30 cellular contexts compared by ENCODE assay signal in genomic region chr3:10489746-10490483, GRCh38. TPM values are rescaled to one million over a fixed set of nuclear protein-coding genes. Genes with fewer than 3 reads are reported as not detected.
"Had no signal": no experiment of that assay in that cellular context is flagged by ENCODE, and none has a peak within 500 bp of the region (broad histone marks: within the 10 kb centered on the region; RNA-seq: fewer than 3 reads in every experiment).

No MANE protein-coding gene starts in this region.

- H3K4me3 ChIP-seq: dorsolateral prefrontal cortex, gastrocnemius medialis, heart left ventricle, hepatocyte, mucosa of descending colon, ovary, psoas muscle, skin epidermis, testis, tibial artery had no signal

- H3K4me2 ChIP-seq: hepatocyte had no signal

- ATAC-seq: esophagus mucosa; gastrocnemius medialis; heart left ventricle; mucosa of descending colon; psoas muscle; right cardiac atrium; stimulated activated naive B cell treated with anti-CD40 and anti-IgM and Interleukin-4, amounts not matched to agents 10 μg/mL and 1 μg/mL and 100 μg/mL, for 72 hours had no signal

- H3K36me3 ChIP-seq: gastrocnemius medialis, heart left ventricle, ovary, tibial artery had no signal

- H3K27ac ChIP-seq: epithelial cell of prostate, gastrocnemius medialis, heart left ventricle, hepatocyte, ovary, psoas muscle, skin epidermis, testis, tibial artery had no signal

- H3K4me3 Mint-ChIP-seq: endodermal cell; mesothelial cell of epicardium; naive B cell; natural killer cell treated with Interleukin-12 subunit alpha and Interleukin-12 subunit beta and Interleukin-15 and Interleukin-18, amount 100 ng/mL, for 72 hours; neural crest cell; stimulated activated naive B cell treated with anti-CD40 and anti-IgM and Interleukin-4, amounts not matched to agents 10 μg/mL and 1 μg/mL and 100 μg/mL, for 72 hours; type B pancreatic cell had no signal

- H3K36me3 Mint-ChIP-seq: mesothelial cell of epicardium; natural killer cell treated with Interleukin-12 subunit alpha and Interleukin-12 subunit beta and Interleukin-15 and Interleukin-18, amount 100 ng/mL, for 72 hours; stimulated activated naive B cell treated with anti-CD40 and anti-IgM and Interleukin-4, amounts not matched to agents 10 μg/mL and 1 μg/mL and 100 μg/mL, for 72 hours; type B pancreatic cell had no signal

- H3K79me2 ChIP-seq: hepatocyte had no signal

- H3K9me3 ChIP-seq: gastrocnemius medialis, heart left ventricle, mucosa of descending colon, ovary, psoas muscle, testis, tibial artery had no signal

- DNase-seq: cerebellar nuclear complex; dorsolateral prefrontal cortex; effector CD8-positive, alpha-beta T cell; endodermal cell; foreskin fibroblast; gastrocnemius medialis; kidney; mesenchymal stem cell; mucosa of descending colon; naive B cell; nucleus accumbens; ovary; right cardiac atrium; stimulated activated CD4-positive, alpha-beta T cell treated with anti-CD3 and anti-CD28 coated beads, Interleukin-15, amount 100 ng/mL, for 24 hours; stimulated activated CD4-positive, alpha-beta T cell treated with anti-CD3 and anti-CD28 coated beads, Interleukin-2, amount 100 ng/mL, for 48 hours; stimulated activated naive B cell treated with anti-CD40 and anti-IgM and Interleukin-4, amounts not matched to agents 10 μg/mL and 1 μg/mL and 100 μg/mL, for 72 hours; testis; tibial artery had no signal

- H3K27me3 ChIP-seq: dorsolateral prefrontal cortex, gastrocnemius medialis, hepatocyte, ovary, testis had no signal

- H3K27ac Mint-ChIP-seq: endodermal cell; mesothelial cell of epicardium; natural killer cell treated with Interleukin-12 subunit alpha and Interleukin-12 subunit beta and Interleukin-15 and Interleukin-18, amount 100 ng/mL, for 72 hours; stimulated activated naive B cell treated with anti-CD40 and anti-IgM and Interleukin-4, amounts not matched to agents 10 μg/mL and 1 μg/mL and 100 μg/mL, for 72 hours; type B pancreatic cell had no signal

- H3K4me1 Mint-ChIP-seq: endodermal cell, mesothelial cell of epicardium had no signal

- H2AFZ ChIP-seq: hepatocyte had no signal

- H3K9me3 Mint-ChIP-seq: endodermal cell; mesothelial cell of epicardium; natural killer cell treated with Interleukin-12 subunit alpha and Interleukin-12 subunit beta and Interleukin-15 and Interleukin-18, amount 100 ng/mL, for 72 hours; neural crest cell; stimulated activated naive B cell treated with anti-CD40 and anti-IgM and Interleukin-4, amounts not matched to agents 10 μg/mL and 1 μg/mL and 100 μg/mL, for 72 hours; type B pancreatic cell had no signal

- H3K4me1 ChIP-seq: testis, tibial artery had no signal

RNA-seq across cellular contexts. Expression of gene ATP2B2, which starts 15.5 kb away (rescaled TPM):
- total RNA-seq: glomerular endothelial cell; lung microvascular endothelial cell; mesothelial cell of epicardium; natural killer cell treated with Interleukin-12 subunit alpha and Interleukin-12 subunit beta and Interleukin-15 and Interleukin-18, amount 100 ng/mL, for 72 hours had no signal
